ENCODE assay signal across 8 cellular contexts in genomic region chr7:44065431-44066110, GRCh38. TPM values are rescaled to one million over a fixed set of nuclear protein-coding genes. Genes with fewer than 3 reads are reported as not detected.
A peak's percentile ranks its signal among the peaks of the same experiment; 100 is the strongest.
DNase-seq lines count a peak whose midpoint lies in the region; ATAC-seq and TF ChIP-seq lines count a peak whose summit lies in the region.
"Had no signal": no experiment of that assay in that cellular context is flagged by ENCODE, and none has a peak within 500 bp of the region (broad histone marks: within the 10 kb centered on the region; RNA-seq: fewer than 3 reads in every experiment).

Gene PGAM2 (minus strand): TSS chr7:44065567. CDS start chr7:44065529, 38 bp downstream.

- H3K27ac ChIP-seq in HUES64 (ENCODE audit: low read depth, low read length) (no peak within 1 kb of the TSS), gastroesophageal sphincter (no peak within 1 kb of the TSS)
- H3K27ac ChIP-seq: KMS-11 had no signal

- H3K4me3 ChIP-seq in HUES64 (ENCODE audit: low read length) (peak within 1 kb of the TSS; percentile 27; the same call in 1 of the 2 replicates), gastroesophageal sphincter (peak within 1 kb of the TSS in 1 of 2 donors; percentile 23)

- H3K9me3 ChIP-seq in HUES64 (ENCODE audit: insufficient read depth, low read depth, low read length): no peaks in the 10 kb centered on the region
- no peaks in the 10 kb centered on the region for H3K9me3 ChIP-seq in gastroesophageal sphincter

- DNase-seq in SHP77 (lab: John Stamatoyannopoulos, UW): peak; percentile 87 to 89
- DNase-seq in retina: peak; percentile 78
- no peak for DNase-seq in DMS153 (lab: John Stamatoyannopoulos, UW)

- 41% methylated on average over 14 of the region's 14 CpGs for whole genome bisulfite sequencing in HUES64
- WGBS in gastroesophageal sphincter (ENCODE audit: low coverage in 1 of 2), 2 donors: no CpG with 5 or more reads among the region's 14 CpGs

- ATAC-seq in gastroesophageal sphincter: peak; percentile 49
- ATAC-seq in HG02852 (IDR thresholded peaks at IDR 0.05; ENCODE audit: unreplicated experiment): no peak
- ATAC-seq in GM19023 (IDR thresholded peaks at IDR 0.05; ENCODE audit: unreplicated experiment): no peak

- no peak for TF ChIP-seq EP300 in gastroesophageal sphincter (IDR thresholded peaks at IDR 0.05)

- TF ChIP-seq CTCF in gastroesophageal sphincter (IDR thresholded peaks at IDR 0.05): no peak

- H3K4me1 ChIP-seq in HUES64 (ENCODE audit: insufficient read depth, low read length) (peaks cover 13% of the 10 kb centered on the region; the same call in 1 of the 2 replicates), gastroesophageal sphincter (peaks cover 0 to 58% (median 19%) of the 10 kb centered on the region in 3 donors)

- no peak within 1 kb of the TSS for H3K9ac ChIP-seq in HUES64 (ENCODE audit: low read depth, low read length)
- H3K9ac ChIP-seq: KMS-11 had no signal

- peaks cover 15% of the 10 kb centered on the region for H3K36me3 ChIP-seq in HUES64 (ENCODE audit: insufficient read depth, low read length)
- peaks cover 0 to 21% of the 10 kb centered on the region in 2 donors for H3K36me3 ChIP-seq in gastroesophageal sphincter

- TF ChIP-seq POLR2A in gastroesophageal sphincter (IDR thresholded peaks at IDR 0.05): no peak

- H3K27me3 ChIP-seq in HUES64 (ENCODE audit: insufficient read depth, low read length) (no peaks in the 10 kb centered on the region; the same call in 1 of the 2 replicates), gastroesophageal sphincter (no peaks in the 10 kb centered on the region)

RNA-seq across cellular contexts. Expression of gene PGAM2, which starts in this region (rescaled TPM):
- polyA plus RNA-seq in HUES64 (2013, experiment 1 of 2): 3.3 TPM
- polyA plus RNA-seq in HUES64 (2013, experiment 2 of 2): 2.3 TPM
- total RNA-seq in gastroesophageal sphincter: 1 to 10 TPM in 2 of 4 donors, not detected in 2; 3.2 to 3.9 TPM
